ENCODE assay signal across 25 cellular contexts in the genomic region with DNA sequence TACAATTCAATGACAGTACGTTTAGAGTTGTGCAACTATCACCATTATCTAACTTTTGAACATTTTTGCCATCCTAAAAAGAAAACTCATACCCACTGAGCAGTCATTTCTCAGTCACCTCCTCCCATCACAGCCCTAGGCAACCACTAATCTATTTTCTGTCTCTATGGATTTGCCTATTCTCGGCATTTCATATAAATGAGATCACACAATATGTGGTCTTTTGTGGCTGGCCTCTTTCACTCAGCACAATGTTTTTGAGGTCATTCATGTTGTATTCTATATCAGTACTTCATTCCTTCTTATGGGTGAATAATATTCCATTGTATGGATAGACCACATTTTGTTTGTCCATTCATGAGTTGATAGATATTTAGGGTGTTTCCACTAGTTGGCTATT.
"Had no signal": no experiment of that assay in that cellular context is flagged by ENCODE, and none has a peak within 500 bp of the region (broad histone marks: within the 10 kb centered on the region; RNA-seq: fewer than 3 reads in every experiment).

No MANE protein-coding gene starts in this region.

- H3K36me3 ChIP-seq: gastroesophageal sphincter, heart left ventricle, neural progenitor cell, prostate gland, right atrium auricular region, suprapubic skin, transverse colon, vagina had no signal

- H3K9me3 Mint-ChIP-seq: stimulated activated naive CD8-positive, alpha-beta T cell treated with anti-CD3 and anti-CD28 coated beads, Interleukin-15, amount 100 ng/mL, for 72 hours had no signal

- H3K36me3 Mint-ChIP-seq: neural progenitor cell had no signal

- ATAC-seq: gastroesophageal sphincter; heart left ventricle; left lobe of liver; naive thymus-derived CD4-positive, alpha-beta T cell; sciatic nerve; stimulated activated naive CD8-positive, alpha-beta T cell treated with anti-CD3 and anti-CD28 coated beads, Interleukin-15, amount 100 ng/mL, for 72 hours had no signal

- H3K4me3 ChIP-seq: dorsolateral prefrontal cortex, gastroesophageal sphincter, heart left ventricle, hepatocyte, neural progenitor cell, prostate gland, right atrium auricular region, smooth muscle cell, suprapubic skin, transverse colon, vagina had no signal

- H3K27ac ChIP-seq: dorsolateral prefrontal cortex, gastroesophageal sphincter, heart left ventricle, hepatocyte, neural progenitor cell, prostate gland, right atrium auricular region, suprapubic skin, transverse colon, vagina had no signal

- H3K27me3 ChIP-seq: gastroesophageal sphincter, heart left ventricle, hepatocyte, neural progenitor cell, right atrium auricular region, suprapubic skin, transverse colon, vagina had no signal

- H3K9me3 ChIP-seq: gastroesophageal sphincter, prostate gland, right atrium auricular region, suprapubic skin, transverse colon, vagina had no signal

- H3K27me3 Mint-ChIP-seq: naive thymus-derived CD4-positive, alpha-beta T cell; stimulated activated naive CD8-positive, alpha-beta T cell treated with anti-CD3 and anti-CD28 coated beads, Interleukin-15, amount 100 ng/mL, for 72 hours had no signal

- H3K4me3 Mint-ChIP-seq: naive thymus-derived CD4-positive, alpha-beta T cell; nephron; neural progenitor cell; stimulated activated naive CD8-positive, alpha-beta T cell treated with anti-CD3 and anti-CD28 coated beads, Interleukin-15, amount 100 ng/mL, for 72 hours had no signal

- H3K4me1 ChIP-seq: gastroesophageal sphincter, heart left ventricle, neural progenitor cell, prostate gland, right atrium auricular region, suprapubic skin, transverse colon, vagina had no signal

- FAIRE-seq: kidney had no signal

- H3K4me1 Mint-ChIP-seq: naive thymus-derived CD4-positive, alpha-beta T cell; nephron; neural progenitor cell; stimulated activated naive CD8-positive, alpha-beta T cell treated with anti-CD3 and anti-CD28 coated beads, Interleukin-15, amount 100 ng/mL, for 72 hours had no signal

- DNase-seq: dorsolateral prefrontal cortex; effector CD4-positive, alpha-beta T cell; heart left ventricle; kidney; mesendoderm; midbrain; naive thymus-derived CD4-positive, alpha-beta T cell; stimulated activated CD4-positive, alpha-beta T cell treated with anti-CD3 and anti-CD28 coated beads, Interleukin-12 subunit alpha, Interleukin-12 subunit beta, amount 100 ng/mL, for 4 hours; stimulated activated CD4-positive, alpha-beta T cell treated with anti-CD3 and anti-CD28 coated beads, Interleukin-1b, Interleukin-23, amount 100 ng/mL, for 48 hours; stimulated activated CD4-positive, alpha-beta T cell treated with anti-CD3 and anti-CD28 coated beads, Interleukin-4, amount 100 ng/mL, for 1 hour; stimulated activated CD8-positive, alpha-beta memory T cell treated with anti-CD3 and anti-CD28 coated beads, Interleukin-4, amount 100 ng/mL, for 48 hours; stimulated activated naive CD4-positive, alpha-beta T cell; stimulated activated naive CD8-positive, alpha-beta T cell treated with anti-CD3 and anti-CD28 coated beads, Interleukin-15, amount 100 ng/mL, for 72 hours; transverse colon had no signal

- H3K27ac Mint-ChIP-seq: naive thymus-derived CD4-positive, alpha-beta T cell; nephron; neural progenitor cell; stimulated activated naive CD8-positive, alpha-beta T cell treated with anti-CD3 and anti-CD28 coated beads, Interleukin-15, amount 100 ng/mL, for 72 hours had no signal
